Comparison of ENCODE assay signal across 8 cellular contexts in the genomic region with DNA sequence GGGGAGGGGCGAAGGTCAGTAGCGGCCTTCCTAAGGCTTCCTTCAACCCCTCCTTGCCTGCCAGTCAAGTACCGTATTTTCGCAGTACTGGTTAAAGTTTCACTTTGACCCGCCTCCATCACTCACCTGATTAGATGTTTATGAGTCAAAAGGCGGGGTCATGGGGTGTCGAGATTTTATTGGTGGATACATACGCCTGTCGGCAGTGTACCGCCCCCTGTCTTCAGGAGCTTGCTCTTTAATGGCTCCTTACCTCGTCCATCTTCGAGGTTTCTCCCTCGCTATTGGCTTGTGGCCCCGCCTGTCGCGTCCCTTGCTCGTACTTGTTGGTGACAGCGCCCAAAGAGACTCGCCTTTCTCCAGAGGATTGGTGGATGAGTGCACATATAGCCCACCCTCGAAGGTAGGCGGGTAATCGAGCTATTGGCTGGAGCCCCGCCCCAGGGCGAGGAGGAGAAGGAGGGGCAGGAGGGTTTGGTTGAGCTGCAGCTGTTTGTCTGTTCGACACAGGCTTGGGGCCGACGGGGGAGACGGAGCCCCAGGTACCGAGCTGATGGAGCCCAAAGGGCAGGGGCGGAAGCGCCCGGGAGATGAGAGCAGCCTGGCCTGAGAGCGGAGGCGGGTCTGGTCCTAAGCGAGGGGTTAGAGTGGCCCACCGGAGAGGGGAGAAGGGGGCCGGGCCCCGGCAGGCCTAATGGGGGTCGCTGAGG. TPM values are rescaled to one million over a fixed set of nuclear protein-coding genes. Genes with fewer than 3 reads are reported as not detected.
DNase-seq lines count a peak whose midpoint lies in the region; ATAC-seq and TF ChIP-seq lines count a peak whose summit lies in the region.

Gene RAB5B (plus strand): TSS at position 481 of the 710 bp plus-strand sequence. CDS start 12,883 bp downstream, outside the sequence.

- TF ChIP-seq CTCF in H9 (conservative IDR thresholded peaks at IDR 0.05) (no peak), fibroblast of pulmonary artery (IDR thresholded peaks at IDR 0.05; ENCODE audit: low read length, missing control alignments) (peak; percentile 31), natural killer cell (IDR thresholded peaks at IDR 0.05) (no peak)

- no peak within 1 kb of the TSS for H3K18ac ChIP-seq in H9 (ENCODE audit: insufficient read length, low read depth, low read length)

- H3K56ac ChIP-seq in H9 (ENCODE audit: insufficient read length, low read depth, low read length): no peak within 1 kb of the TSS

- no peak within 1 kb of the TSS for H2BK12ac ChIP-seq in H9 (ENCODE audit: insufficient read length, low read depth, low read length)

- intact Hi-C loops in natural killer cell (cut with micrococcal nuclease): loop anchor here (1.0 to 5.0 kb wide), 6 partner anchors 47 to 249 kb away; partner anchors contain the start of genes NABP2, ORMDL2, PA2G4 and PYM1

- peak; percentile 100 for DNase-seq in H9
- peak; percentile 100 for DNase-seq in M059J (ENCODE audit: low read depth)
- peak; percentile 95 for DNase-seq in activated T-helper 9 cell treated with anti-CD3 and anti-CD28 coated beads, Interleukin-2, amount 50 U/mL, for 16 hours (ENCODE audit: low read depth)
- DNase-seq in fibroblast of pulmonary artery (ENCODE audit: low read depth): peak; percentile 100
- DNase-seq in natural killer cell: peak; percentile 93
- DNase-seq in stimulated activated naive CD4-positive, alpha-beta T cell treated with Interleukin-2 at 50 U/mL for 16 hours (lab: John Stamatoyannopoulos, UW): peak; percentile 100

- H3K9me3 Mint-ChIP-seq in H9: no peaks in the 10 kb centered on the region
- H3K9me3 Mint-ChIP-seq in natural killer cell: no peaks in the 10 kb centered on the region

- H3K79me2 ChIP-seq in H9 (ENCODE audit: insufficient read depth, low read length): peaks cover 14% of the 10 kb centered on the region; the same call in 1 of the 2 replicates

- no peak within 1 kb of the TSS for H3T11ph ChIP-seq in H9 (ENCODE audit: low read length)

- H3K23me2 ChIP-seq in H9 (ENCODE audit: insufficient read length, low read depth, low read length, poor library complexity, severe bottlenecking): peaks cover 6% of the 10 kb centered on the region

- no peak within 1 kb of the TSS for H3K27ac Mint-ChIP-seq in H9
- H3K27ac Mint-ChIP-seq in natural killer cell: no peak within 1 kb of the TSS

- peaks cover 3% of the 10 kb centered on the region for H3K79me1 ChIP-seq in H9 (ENCODE audit: insufficient read depth, low read depth, low read length, poor library complexity, severe bottlenecking)

- no peak within 1 kb of the TSS for H2BK5ac ChIP-seq in H9 (ENCODE audit: insufficient read length, low read length)

- H3K14ac ChIP-seq in H9 (ENCODE audit: insufficient read depth, low read length): 0 out of 2 replicates have a peak within 1 kb of the TSS, but pooled peaks have one; percentile 43

- H3K27me3 Mint-ChIP-seq in H9 (ENCODE audit: low read depth): no peaks in the 10 kb centered on the region
- H3K27me3 Mint-ChIP-seq in natural killer cell (ENCODE audit: low read depth in 2 of 2): no peaks in the 10 kb centered on the region

- H3K27me3 ChIP-seq in H9 (ENCODE audit: insufficient read depth, low read length): no peaks in the 10 kb centered on the region

- H3K9me3 ChIP-seq in ES-I3 (ENCODE audit: control insufficient read depth, insufficient read depth, low read length): no peaks in the 10 kb centered on the region
- no peaks in the 10 kb centered on the region for H3K9me3 ChIP-seq in H9 (ENCODE audit: control insufficient read depth, low read depth, low read length)

- peaks cover 3% of the 10 kb centered on the region; the same call in 1 of the 2 replicates for H3K36me3 ChIP-seq in ES-I3 (ENCODE audit: insufficient read depth, low read length)

- peaks cover 6 to 8% of the 10 kb centered on the region in 2 experiments; a peak in 2 of 4 replicates for H3K4me1 Mint-ChIP-seq in H9
- H3K4me1 Mint-ChIP-seq in natural killer cell: peaks cover 18 to 24% of the 10 kb centered on the region in 2 donors

- peak; percentile 85 to 95 (median 85) for ATAC-seq in natural killer cell

- no peak within 1 kb of the TSS for H2BK120ac ChIP-seq in H9 (ENCODE audit: low read depth, low read length, poor library complexity, severe bottlenecking)

- no peak within 1 kb of the TSS for H4K8ac ChIP-seq in H9 (replicated peaks; ENCODE audit: insufficient read length, low read depth, low read length)

- H3K4me3 Mint-ChIP-seq in H9 (no peak within 1 kb of the TSS), natural killer cell (no peak within 1 kb of the TSS)

- H3K9ac ChIP-seq in ES-I3 (ENCODE audit: low read depth, low read length) (peak within 1 kb of the TSS; percentile 90), H9 (ENCODE audit: extremely low read depth, insufficient read length, low read length) (peak within 1 kb of the TSS; percentile 76)

- H3K4me2 ChIP-seq in H9 (ENCODE audit: insufficient read depth, insufficient read length, low read length): peak within 1 kb of the TSS; percentile 71

- H3K23ac ChIP-seq in H9 (ENCODE audit: insufficient read length, low read depth, low read length): no peak within 1 kb of the TSS

- H3K36me3 Mint-ChIP-seq in H9 (ENCODE audit: insufficient read depth in 1 of 3, low read depth in 3 of 3): peaks cover 15 to 49% (median 45%) of the 10 kb centered on the region in 3 experiments; a peak in 6 of 7 replicates
- no peaks in the 10 kb centered on the region for H3K36me3 Mint-ChIP-seq in natural killer cell

- no peak within 1 kb of the TSS for H4K91ac ChIP-seq in H9 (ENCODE audit: insufficient read length, low read depth, low read length)

- H4K5ac ChIP-seq in H9 (ENCODE audit: insufficient read length, low read depth, low read length): no peak within 1 kb of the TSS

- no peak within 1 kb of the TSS for H2AFZ ChIP-seq in H9 (ENCODE audit: low read length)

- H4K20me1 ChIP-seq in H9 (ENCODE audit: control insufficient read depth, insufficient read depth, insufficient read length): no peaks in the 10 kb centered on the region

- no peak within 1 kb of the TSS for H2BK20ac ChIP-seq in H9 (ENCODE audit: low read depth, low read length, poor library complexity, severe bottlenecking)

- WGBS in H9 (ENCODE audit: extremely low coverage, insufficient read length, low lambda C conversion rate): no CpG with 5 or more reads among the region's 39 CpGs

- H3K4me1 ChIP-seq in ES-I3 (ENCODE audit: insufficient read depth, low read length) (peaks cover 5% of the 10 kb centered on the region; the same call in 1 of the 2 replicates), H9 (ENCODE audit: insufficient read depth, low read length) (no peaks in the 10 kb centered on the region; the same call in 1 of the 2 replicates)

- H3K4ac ChIP-seq in H9 (ENCODE audit: low read depth, low read length): no peak within 1 kb of the TSS

- no peak within 1 kb of the TSS for H2AK5ac ChIP-seq in H9 (ENCODE audit: insufficient read length, low read length)

- peak; percentile 87 for TF ChIP-seq POLR2A in Raji (IDR thresholded peaks at IDR 0.05; ENCODE audit: insufficient read depth, low read depth, low read length)

- peak within 1 kb of the TSS; percentile 5 for H3K27ac ChIP-seq in H9 (ENCODE audit: insufficient read length, low read depth, low read length)

- no peak within 1 kb of the TSS for H2BK15ac ChIP-seq in H9 (ENCODE audit: low read depth, low read length)

- peak within 1 kb of the TSS; percentile 94 for H3K4me3 ChIP-seq in fibroblast of pulmonary artery (replicated peaks; ENCODE audit: low read depth, low read length)

RNA-seq across cellular contexts. Expression of gene RAB5B, which starts in this region (rescaled TPM):
- total RNA-seq in H9 (2021) (48.4 and 50.6 TPM in 2 replicates), natural killer cell (10 to 100 TPM; 69.4 to 80.0 (median 78.2) TPM)
- total RNA-seq in M059J (2014; rRNA removed; shearing (Covaris generic)): 58.1 and 71.3 TPM in 2 replicates

Comparison
In these comparisons a context has a peak if more than half of its experiments do, and no peak if none do; other contexts are left out.
1. Peak in every context shown above with its lines: DNase-seq, ATAC-seq, H3K4me3 ChIP-seq and H3K27ac ChIP-seq.